ENCODE assay signal across 24 cellular contexts in the genomic region with DNA sequence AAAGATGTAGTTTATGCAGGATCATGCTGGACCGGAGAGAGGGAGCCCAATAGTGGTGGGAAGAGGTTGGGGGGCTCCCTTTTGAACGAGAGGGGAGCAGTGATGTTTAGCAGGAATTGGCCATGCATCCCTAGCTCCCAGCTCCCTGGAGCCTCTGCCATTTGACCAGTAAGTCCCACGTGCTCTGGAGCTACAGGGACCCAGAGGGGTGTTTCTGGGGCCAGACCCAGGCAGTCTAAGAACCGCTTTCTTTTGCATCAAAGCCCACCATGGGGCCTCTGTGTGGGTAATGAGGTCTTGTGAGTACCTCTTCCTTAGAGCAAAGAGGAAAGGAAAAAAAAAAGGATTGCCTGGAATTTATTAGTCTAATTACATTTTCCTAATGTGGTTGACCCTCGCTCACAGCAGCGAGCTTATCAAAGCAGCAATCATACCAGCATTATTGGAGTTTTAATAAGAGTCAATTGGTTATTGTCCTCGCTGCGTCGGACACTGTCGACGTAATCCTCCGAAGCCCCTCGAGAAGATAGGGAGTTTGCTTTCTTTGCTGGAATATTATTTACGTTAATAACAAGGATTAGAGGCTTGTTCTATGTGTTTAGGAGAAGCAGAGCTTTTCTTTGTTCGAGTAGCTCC. TPM values are rescaled to one million over a fixed set of nuclear protein-coding genes. Genes with fewer than 3 reads are reported as not detected.
A peak's percentile ranks its signal among the peaks of the same experiment; 100 is the strongest.
DNase-seq lines count a peak whose midpoint lies in the region; ATAC-seq, FAIRE-seq and TF ChIP-seq lines count a peak whose summit lies in the region.
"Had no signal": no experiment of that assay in that cellular context is flagged by ENCODE, and none has a peak within 500 bp of the region (broad histone marks: within the 10 kb centered on the region; RNA-seq: fewer than 3 reads in every experiment).

No MANE protein-coding gene starts in this region.

- no peaks in the 10 kb centered on the region for H3K79me1 ChIP-seq in H1 (ENCODE audit: low read depth, low read length)

- no peaks in the 10 kb centered on the region for H3K9me3 Mint-ChIP-seq in neural progenitor cell
- H3K9me3 Mint-ChIP-seq: CD4-positive, alpha-beta memory T cell had no signal

- H4K8ac ChIP-seq in H1 (ENCODE audit: extremely low read depth, insufficient read depth, low read length): no peak overlapping the region

- H2BK15ac ChIP-seq in H1 (ENCODE audit: low read length): no peak overlapping the region

- ATAC-seq in SK-N-SH treated with all-trans-retinoic acid at 6 μM for 48 hours (no peak), GM19455 (IDR thresholded peaks at IDR 0.05; ENCODE audit: unreplicated experiment) (no peak), HG03565 (IDR thresholded peaks at IDR 0.05; ENCODE audit: unreplicated experiment) (no peak)
- ATAC-seq: A549 had no signal

- CTCF ChIA-PET in H1 (lab: Charles Lee; ENCODE audit: partially characterized antibody): interaction anchor here (0.6 to 6.9 kb wide), 27 partner anchors 9 to 271 kb away, joined by 3 to 38 read pairs (median 5); no protein-coding TSS in a partner anchor

- H3K4me2 ChIP-seq in H1 (ENCODE audit: insufficient read depth in 1 of 2, low read depth in 2 of 2, low read length in 2 of 2) (no peak overlapping the region), neural progenitor cell (peak overlapping the region; percentile 56), GM23248 (ENCODE audit: unreplicated experiment) (no peak overlapping the region)
- H3K4me2 ChIP-seq: A549 had no signal

- no peak for TF ChIP-seq EP300 in H1 (IDR thresholded peaks at IDR 0.05; ENCODE audit: borderline replicate concordance in 1 of 2, low read depth in 2 of 2, low read length in 2 of 2)

- H3K4me1 ChIP-seq in BE2C (peaks cover 4% of the 10 kb centered on the region; the same call in 1 of the 2 replicates), H1 (replicated peaks in 1 of 4; ENCODE audit: control insufficient read depth in 3 of 4, insufficient read depth in 4 of 4, low read length in 3 of 4) (no peaks in the 10 kb centered on the region; a peak in 2 of 7 replicates), neural progenitor cell (peaks cover 29% of the 10 kb centered on the region), GM23248 (ENCODE audit: insufficient read depth) (peaks cover 19% of the 10 kb centered on the region)

- H3K4me3 ChIP-seq in BE2C (ENCODE audit: low read depth, low read length): peak overlapping the region; percentile 20
- no peak overlapping the region for H3K4me3 ChIP-seq in H1 (ENCODE audit: extremely low read depth in 1 of 4, insufficient read depth in 2 of 4, low read depth in 3 of 4, low read length in 4 of 4)
- no peak overlapping the region for H3K4me3 ChIP-seq in neural progenitor cell
- H3K4me3 ChIP-seq in GM23248: no peak overlapping the region
- H3K4me3 ChIP-seq: A549 had no signal

- H2AK5ac ChIP-seq in H1 (ENCODE audit: low read depth, low read length): no peak overlapping the region

- H3K36me3 Mint-ChIP-seq in neural progenitor cell: no peaks in the 10 kb centered on the region
- H3K36me3 Mint-ChIP-seq: CD4-positive, alpha-beta memory T cell had no signal

- H3K27me3 Mint-ChIP-seq in neural progenitor cell (ENCODE audit: insufficient read depth, low read depth): peaks cover 11% of the 10 kb centered on the region

- no peak for FAIRE-seq in H1 (lab: Jason Lieb, UNC)
- FAIRE-seq: A549, GM12891, GM19239 had no signal

- DNase-seq in BE2C (peak; percentile 13), H1 (ENCODE audit: low read depth in 1 of 2, low spot score in 2 of 2) (no peak), neural progenitor cell (ENCODE audit: low spot score) (peak; percentile 42), dedifferentiated amniotic fluid mesenchymal stem cell (ENCODE audit: extremely low spot score) (no peak), GM23248 (no peak)
- DNase-seq: 8988T; ACHN; AML-193; C1 segment of cervical spinal cord; Calu3; CD4-positive, alpha-beta memory T cell; COR-L47; DMS53; DMS79 treated with DMSO at 0.1 percent for 48 hours; GF-D8; GOT3; H7; HCEC 1CT had no signal

- H3K36me3 ChIP-seq in BE2C (no peaks in the 10 kb centered on the region), H1 (ENCODE audit: control insufficient read depth in 2 of 4, insufficient read depth in 4 of 4, low read length in 3 of 4) (no peaks in the 10 kb centered on the region), neural progenitor cell (no peaks in the 10 kb centered on the region), GM23248 (ENCODE audit: low read depth) (no peaks in the 10 kb centered on the region)

- TF ChIP-seq POLR2A in H1 (IDR thresholded peaks at IDR 0.05; ENCODE audit: control extremely low read depth in 1 of 2, low read depth in 2 of 2, low read length in 2 of 2): no peak

- H3F3A ChIP-seq in neural progenitor cell (ENCODE audit: low read depth) (peaks cover 17% of the 10 kb centered on the region), GM23248 (ENCODE audit: insufficient read depth) (peaks cover 20% of the 10 kb centered on the region)

- no peak overlapping the region for H2BK120ac ChIP-seq in H1 (replicated peaks; ENCODE audit: low read depth, low read length)

- no peaks in the 10 kb centered on the region for H3K9me3 ChIP-seq in BE2C
- H3K9me3 ChIP-seq in H1 (ENCODE audit: insufficient read depth in 2 of 2, low read depth in 1 of 2, low read length in 1 of 2): no peaks in the 10 kb centered on the region
- H3K9me3 ChIP-seq in neural progenitor cell (ENCODE audit: low read depth): no peaks in the 10 kb centered on the region
- H3K9me3 ChIP-seq in GM23248 (ENCODE audit: low read depth): no peaks in the 10 kb centered on the region
- H3K9me3 ChIP-seq: A549 had no signal

- no peak for TF ChIP-seq RAD21 in H1 (IDR thresholded peaks at IDR 0.05 in 1 of 2, conservative IDR thresholded peaks at IDR 0.05 in 1 of 2; ENCODE audit: low read depth in 2 of 2, low read length in 2 of 2)

- in situ Hi-C loops in GM23248 (cut with MboI): no loop called here

- no peak overlapping the region for H4K91ac ChIP-seq in H1 (replicated peaks; ENCODE audit: insufficient read length, low read length)

- H3K9ac ChIP-seq in H1 (replicated peaks in 1 of 4; ENCODE audit: extremely low read depth in 1 of 4, low read depth in 3 of 4, low read length in 3 of 4) (no peak overlapping the region), neural progenitor cell (no peak overlapping the region), GM23248 (no peak overlapping the region)

- no peak overlapping the region for H4K5ac ChIP-seq in H1 (ENCODE audit: insufficient read length, low read depth, low read length)

- no peak overlapping the region for H2BK5ac ChIP-seq in H1 (ENCODE audit: low read depth, low read length)

- H3K18ac ChIP-seq in H1 (ENCODE audit: extremely low read depth, low read length): no peak overlapping the region

- H2BK12ac ChIP-seq in H1 (ENCODE audit: low read depth, low read length): no peak overlapping the region

- H3K23ac ChIP-seq in H1 (ENCODE audit: insufficient read length): no peak overlapping the region

- no peaks in the 10 kb centered on the region for H3K79me2 ChIP-seq in H1 (ENCODE audit: control insufficient read depth in 1 of 2, insufficient read depth in 2 of 2, low read length in 2 of 2)
- no peaks in the 10 kb centered on the region for H3K79me2 ChIP-seq in neural progenitor cell (ENCODE audit: low read depth)
- no peaks in the 10 kb centered on the region for H3K79me2 ChIP-seq in GM23248 (ENCODE audit: insufficient read depth)

- H4K20me1 ChIP-seq in H1 (replicated peaks in 1 of 2; ENCODE audit: control insufficient read depth in 1 of 2, insufficient read depth in 2 of 2, low read length in 2 of 2) (no peaks in the 10 kb centered on the region), neural progenitor cell (ENCODE audit: low read depth) (no peaks in the 10 kb centered on the region), GM23248 (ENCODE audit: insufficient read depth) (no peaks in the 10 kb centered on the region)

- H3K23me2 ChIP-seq in H1 (ENCODE audit: low read depth, low read length): no peaks in the 10 kb centered on the region

- H3K27me3 ChIP-seq in BE2C (no peaks in the 10 kb centered on the region), H1 (replicated peaks in 1 of 4; ENCODE audit: control insufficient read depth in 3 of 4, extremely low read depth in 1 of 4, insufficient read depth in 3 of 4, low read length in 3 of 4) (no peaks in the 10 kb centered on the region), neural progenitor cell (no peaks in the 10 kb centered on the region), GM23248 (replicated peaks; ENCODE audit: insufficient read depth) (no peaks in the 10 kb centered on the region)

- H3K4me1 Mint-ChIP-seq in neural progenitor cell: peaks cover 38% of the 10 kb centered on the region
- H3K4me1 Mint-ChIP-seq: CD4-positive, alpha-beta memory T cell had no signal

- no peak overlapping the region for H3K14ac ChIP-seq in H1 (ENCODE audit: insufficient read length)

- TF ChIP-seq CTCF in BE2C (IDR thresholded peaks at IDR 0.05; ENCODE audit: low read depth, low read length) (no peak), H1 (IDR thresholded peaks at IDR 0.05; ENCODE audit: control extremely low read depth in 1 of 3, insufficient read depth in 1 of 3, low read depth in 1 of 3, low read length in 3 of 3) (no peak), neural progenitor cell (IDR thresholded peaks at IDR 0.05) (no peak)

- H3K9me2 ChIP-seq in GM23248 (ENCODE audit: insufficient read depth): no peaks in the 10 kb centered on the region

- H3K27ac ChIP-seq in H1 (ENCODE audit: low read depth, low read length) (no peak overlapping the region), neural progenitor cell (peak overlapping the region; percentile 50), GM23248 (no peak overlapping the region)
- H3K27ac ChIP-seq: A549 had no signal

- H3K56ac ChIP-seq in H1 (replicated peaks; ENCODE audit: insufficient read length, low read depth, low read length): no peak overlapping the region

- H3K4me3 Mint-ChIP-seq in neural progenitor cell: no peak overlapping the region
- H3K4me3 Mint-ChIP-seq: CD4-positive, alpha-beta memory T cell had no signal

- WGBS in H1 (ENCODE audit: extremely low coverage in 1 of 2, insufficient coverage in 1 of 2, insufficient read length in 1 of 2, insufficient replicate concordance in 2 of 2, low coverage in 1 of 2, low lambda C conversion rate in 2 of 2, missing lambda C conversion rate in 1 of 2), 2 experiments: 87% methylated on average over 14 of the region's 15 CpGs; no CpG with 5 or more reads in 1 of the 2 experiments
- WGBS in GM23248 (ENCODE audit: low coverage in 1 of 2, low lambda C conversion rate in 2 of 2, missing lambda C conversion rate in 2 of 2), 2 experiments: 74 to 76% methylated on average over 15 of the region's 15 CpGs

- POLR2A ChIA-PET in H1 (lab: Charles Lee; ENCODE audit: partially characterized antibody): no interaction called here

- no peak overlapping the region for H3K4ac ChIP-seq in H1 (replicated peaks; ENCODE audit: insufficient read length, low read depth, low read length)

- 0 out of 2 replicates have a peak overlapping the region, but pooled peaks have one; percentile 58 for H2AFZ ChIP-seq in H1 (ENCODE audit: low read length)
- peak overlapping the region; percentile 67 for H2AFZ ChIP-seq in neural progenitor cell (replicated peaks)
- no peak overlapping the region for H2AFZ ChIP-seq in GM23248

- peak overlapping the region; percentile 69 for H3K27ac Mint-ChIP-seq in neural progenitor cell
- H3K27ac Mint-ChIP-seq: CD4-positive, alpha-beta memory T cell had no signal

- H2BK20ac ChIP-seq in H1 (ENCODE audit: low read length): no peak overlapping the region

RNA-seq across cellular contexts. Expression of a gene that starts 17.6 kb away (rescaled TPM):
- not detected for polyA plus RNA-seq in BE2C (2012; ENCODE audit: insufficient read depth, insufficient read length, low read depth)
- total RNA-seq in H1 (2021; fragmentation: NEBNext Ultra II Directional; extraction: Animal tissue kit (Norgen Biotek cat#: 25700)): 0.47 and 1.1 TPM in 2 replicates
- polyA plus RNA-seq in H1 (2011; rRNA removed) (0.33 and 0.63 TPM in 2 replicates), GM23248 (2016; fragmentation: Nextera tagmentation; extraction: Ambion mirVana) (not detected in 2 replicates)
- 0.49 TPM for polyA plus RNA-seq in H1 (2011; cell fraction: cytosol; rRNA removed)
- 0.23 TPM for polyA plus RNA-seq in H1 (2011; cell fraction: nucleus; rRNA removed)
- polyA plus RNA-seq in H1 (2012, experiment 1 of 2): 0.70 to 0.90 TPM (median 0.74 TPM) in 4 replicates
- 1.9 TPM for polyA plus RNA-seq in H1 (2012, experiment 2 of 2)
- polyA plus RNA-seq in H1 (2013, experiment 1 of 2): 0.16 TPM
- 0.22 TPM for polyA plus RNA-seq in H1 (2013, experiment 2 of 2)
- 0.51 and 0.60 TPM in 2 replicates for polyA minus RNA-seq in H1 (2011; rRNA and poly(A)+ RNA removed)
- polyA minus RNA-seq in H1 (2011; cell fraction: cytosol; rRNA and poly(A)+ RNA removed): not detected
- polyA minus RNA-seq in H1 (2011; cell fraction: nucleus; rRNA and poly(A)+ RNA removed): 0.70 TPM
- total RNA-seq in neural progenitor cell (ENCODE audit: low replicate concordance): 0.15 TPM in 1 of 2 replicates, not detected in the other
- total RNA-seq in GM23248 (2014; rRNA removed; shearing (Covaris generic)): 0.11 TPM in 1 of 2 replicates, not detected in the other
- total RNA-seq: Calu3; CD4-positive, alpha-beta memory T cell had no signal
- polyA plus RNA-seq: CD4-positive, alpha-beta memory T cell had no signal

Comparison
In these comparisons a context has a peak if more than half of its experiments do, and no peak if none do; other contexts are left out.
1. DNase-seq: peak in BE2C (single experiment) and neural progenitor cell (single experiment); none in H1 (0 of 2), dedifferentiated amniotic fluid mesenchymal stem cell (single experiment) and GM23248 (single experiment).